Comparison of ENCODE assay signal across 35 cellular contexts in genomic region chr12:121725420-121725819, GRCh38.
"Had no signal": no experiment of that assay in that cellular context is flagged by ENCODE, and none has a peak within 500 bp of the region (broad histone marks: within the 10 kb centered on the region; RNA-seq: fewer than 3 reads in every experiment).

No MANE protein-coding gene starts in this region.

- H3K4me3 ChIP-seq: coronary artery, dorsolateral prefrontal cortex, esophagus muscularis mucosa, gastroesophageal sphincter had no signal

- FAIRE-seq: astrocyte, bronchial epithelial cell had no signal

- H3K4me1 Mint-ChIP-seq: activated B cell treated with CpG ODN at 0.5 μM for 24 hours; activated T-helper 17 cell treated with anti-CD3 and anti-CD28 coated beads, Interleukin-2, amount 50 U/mL, for 72 hours; central memory CD8-positive, alpha-beta T cell; T-helper 17 cell had no signal

- H3K9me3 Mint-ChIP-seq: activated B cell treated with CpG ODN at 0.5 μM for 24 hours; activated CD8-positive, alpha-beta T cell treated with anti-CD3 and anti-CD28 coated beads for 36 hours; activated T-cell treated with anti-CD3 and anti-CD28 coated beads, Interleukin-2, amount 50 U/mL, for 4 hours; activated T-helper 17 cell treated with anti-CD3 and anti-CD28 coated beads, Interleukin-2, amount 50 U/mL, for 72 hours; central memory CD8-positive, alpha-beta T cell; dendritic cell treated with granulocyte-macrophage colony-stimulating factor and Interleukin-4, amounts not matched to agents 40 ng/mL and 50 ng/mL, for 4 days; T-helper 2 cell treated with Interferon-gamma antibody and Interleukin-4, amounts not matched to agents 5 μg/mL and 100 μg/mL, for 36 hours had no signal

- DNase-seq: activated B cell treated with CpG ODN at 0.5 μM for 24 hours; activated CD4-positive, alpha-beta T cell treated with anti-CD3 and anti-CD28 coated beads for 48 hours; activated CD4-positive, alpha-beta T cell treated with anti-CD3 and anti-CD28 coated beads, Interleukin-2, amount 50 U/mL, for 1 hour; activated CD4-positive, alpha-beta T cell treated with anti-CD3 and anti-CD28 coated beads, Interleukin-2, amount 50 U/mL, for 48 hours; activated CD8-positive, alpha-beta memory T cell treated with anti-CD3 and anti-CD28 coated beads for 24 hours; activated CD8-positive, alpha-beta T cell treated with anti-CD3 and anti-CD28 coated beads for 36 hours; activated effector memory CD4-positive, alpha-beta T cell treated with Interleukin-2 at 50 U/mL for 16 hours; activated gamma-delta T cell treated with Interleukin-2 at 50 U/mL for 16 hours; activated naive CD4-positive, alpha-beta T cell treated with anti-CD3 and anti-CD28 coated beads, Interleukin-2, amount 50 U/mL, for 16 hours; activated naive CD4-positive, alpha-beta T cell treated with Interleukin-2 at 50 U/mL for 16 hours; activated T-cell treated with anti-CD3 and anti-CD28 coated beads, Interleukin-2, amount 50 U/mL, for 4 hours; amniotic stem cell; anterior cingulate cortex; brain microvascular endothelial cell; dorsolateral prefrontal cortex; effector memory CD4-positive, alpha-beta T cell; endodermal cell; erythroblast; foreskin melanocyte; head of caudate nucleus; T-helper 1 cell; T-helper 17 cell; T1000; WERI-Rb-1 had no signal

- H3K27me3 ChIP-seq: brain microvascular endothelial cell, dorsolateral prefrontal cortex, esophagus muscularis mucosa, gastroesophageal sphincter had no signal

- H3K27me3 Mint-ChIP-seq: activated B cell treated with CpG ODN at 0.5 μM for 24 hours; activated CD8-positive, alpha-beta T cell treated with anti-CD3 and anti-CD28 coated beads for 36 hours; activated naive CD8-positive, alpha-beta T cell; activated T-helper 17 cell treated with anti-CD3 and anti-CD28 coated beads, Interleukin-2, amount 50 U/mL, for 72 hours; central memory CD8-positive, alpha-beta T cell; dendritic cell treated with granulocyte-macrophage colony-stimulating factor and Interleukin-4, amounts not matched to agents 40 ng/mL and 50 ng/mL, for 4 days; T-helper 17 cell had no signal

- H3K27ac Mint-ChIP-seq: activated B cell treated with CpG ODN at 0.5 μM for 24 hours; activated CD8-positive, alpha-beta T cell treated with anti-CD3 and anti-CD28 coated beads for 36 hours; activated naive CD8-positive, alpha-beta T cell; activated T-helper 17 cell treated with anti-CD3 and anti-CD28 coated beads, Interleukin-2, amount 50 U/mL, for 72 hours; dendritic cell treated with granulocyte-macrophage colony-stimulating factor and Interleukin-4, amounts not matched to agents 40 ng/mL and 50 ng/mL, for 4 days; endodermal cell; T-helper 17 cell; T-helper 2 cell treated with Interferon-gamma antibody and Interleukin-4, amounts not matched to agents 5 μg/mL and 100 μg/mL, for 36 hours had no signal

- H3K36me3 ChIP-seq: gastroesophageal sphincter had no signal

- H3K27ac ChIP-seq: brain microvascular endothelial cell, coronary artery, dorsolateral prefrontal cortex, esophagus muscularis mucosa, gastroesophageal sphincter, WERI-Rb-1 had no signal

- ATAC-seq: activated CD4-positive, CD25-positive, alpha-beta regulatory T cell treated with anti-CD3 and anti-CD28 coated beads, Interleukin-2, amount 50 U/mL, for 24 hours; activated CD8-positive, alpha-beta T cell treated with anti-CD3 and anti-CD28 coated beads for 36 hours; activated T-cell treated with anti-CD3 and anti-CD28 coated beads, Interleukin-2, amount 50 U/mL, for 4 hours; activated T-helper 17 cell treated with anti-CD3 and anti-CD28 coated beads, Interleukin-2, amount 50 U/mL, for 72 hours; gastroesophageal sphincter; T-helper 17 cell had no signal

- H3K4me3 Mint-ChIP-seq: activated B cell treated with CpG ODN at 0.5 μM for 24 hours; activated CD8-positive, alpha-beta T cell treated with anti-CD3 and anti-CD28 coated beads for 36 hours; activated naive CD8-positive, alpha-beta T cell; activated T-cell treated with anti-CD3 and anti-CD28 coated beads, Interleukin-2, amount 50 U/mL, for 4 hours; activated T-helper 17 cell treated with anti-CD3 and anti-CD28 coated beads, Interleukin-2, amount 50 U/mL, for 72 hours; central memory CD8-positive, alpha-beta T cell; dendritic cell treated with granulocyte-macrophage colony-stimulating factor and Interleukin-4, amounts not matched to agents 40 ng/mL and 50 ng/mL, for 4 days; endodermal cell; T-helper 17 cell; T-helper 2 cell treated with Interferon-gamma antibody and Interleukin-4, amounts not matched to agents 5 μg/mL and 100 μg/mL, for 36 hours had no signal

- H3K9me3 ChIP-seq: esophagus muscularis mucosa, gastroesophageal sphincter had no signal
